Comparison of ENCODE assay signal across 24 cellular contexts in the genomic region with DNA sequence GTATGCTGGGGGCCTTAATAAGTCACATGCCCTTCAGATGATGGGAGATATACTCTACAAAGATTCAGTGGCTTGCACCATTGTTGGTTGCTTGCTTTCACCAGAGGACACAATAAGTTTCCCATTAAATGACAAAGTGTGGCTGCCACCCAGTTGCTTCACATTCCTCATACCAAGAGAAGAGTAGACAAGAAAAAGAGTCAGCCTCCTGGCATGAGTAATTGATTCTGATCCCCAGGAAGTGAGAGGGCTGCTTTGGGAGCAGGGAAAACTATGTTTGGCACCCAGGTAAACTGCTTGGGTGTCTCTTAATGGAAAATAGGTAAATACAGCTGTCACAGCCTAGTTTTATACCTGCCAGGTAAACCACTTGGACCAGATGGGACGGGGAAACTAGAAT.
"Had no signal": no experiment of that assay in that cellular context is flagged by ENCODE, and none has a peak within 500 bp of the region (broad histone marks: within the 10 kb centered on the region; RNA-seq: fewer than 3 reads in every experiment).

No MANE protein-coding gene starts in this region.

- H3K36me3 Mint-ChIP-seq: activated CD4-positive, alpha-beta memory T cell treated with anti-CD3 and anti-CD28 coated beads for 36 hours; naive thymus-derived CD8-positive, alpha-beta T cell; neural progenitor cell; type B pancreatic cell; WTC11 had no signal

- DNase-seq: activated CD4-positive, alpha-beta memory T cell treated with anti-CD3 and anti-CD28 coated beads for 36 hours; activated CD4-positive, alpha-beta T cell treated with anti-CD3 and anti-CD28 coated beads for 4 hours; activated naive CD4-positive, alpha-beta T cell treated with Interleukin-2 at 50 U/mL for 16 hours; activated naive CD8-positive, alpha-beta T cell treated with anti-CD3 and anti-CD28 coated beads, Interleukin-2, amount 10 ng/mL, durations not matched to agents 7 days and 5 days; activated T-cell treated with anti-CD3 and anti-CD28 coated beads, Interleukin-2, amount 50 U/mL, for 48 hours; amniotic stem cell; cerebellar nuclear complex; foreskin fibroblast; kidney; naive thymus-derived CD8-positive, alpha-beta T cell; posterior cingulate gyrus; stimulated activated CD4-positive, alpha-beta T cell treated with anti-CD3 and anti-CD28 coated beads, Interleukin-15, amount 100 ng/mL, for 24 hours; stimulated activated CD4-positive, alpha-beta T cell treated with anti-CD3 and anti-CD28 coated beads, Interleukin-2, amount 100 ng/mL, for 48 hours; stimulated activated naive CD4-positive, alpha-beta T cell treated with Interleukin-2 at 50 U/mL for 16 hours; T1000 had no signal

- H3K4me1 Mint-ChIP-seq: neural progenitor cell had no signal

- ATAC-seq: naive thymus-derived CD8-positive, alpha-beta T cell; sciatic nerve had no signal

- H3K9ac ChIP-seq: neural progenitor cell had no signal

- H3K36me3 ChIP-seq: neural progenitor cell, thoracic aorta, vagina had no signal

- H3K4me1 ChIP-seq: neural progenitor cell, vagina had no signal

- H3K9me3 ChIP-seq: thoracic aorta, vagina had no signal

- H3K27ac Mint-ChIP-seq: activated CD4-positive, alpha-beta memory T cell treated with anti-CD3 and anti-CD28 coated beads for 36 hours; activated naive CD8-positive, alpha-beta T cell treated with anti-CD3 and anti-CD28 coated beads, Interleukin-2, amount 10 ng/mL, durations not matched to agents 7 days and 5 days; naive thymus-derived CD8-positive, alpha-beta T cell; neural progenitor cell; type B pancreatic cell; WTC11 had no signal

- H3K27ac ChIP-seq: coronary artery, neural progenitor cell, thoracic aorta, vagina had no signal

- H3K27me3 ChIP-seq: neural progenitor cell, vagina had no signal

- H3K9me3 Mint-ChIP-seq: activated CD4-positive, alpha-beta memory T cell treated with anti-CD3 and anti-CD28 coated beads for 36 hours; naive thymus-derived CD8-positive, alpha-beta T cell; neural progenitor cell; type B pancreatic cell; WTC11 had no signal

- H3K4me3 Mint-ChIP-seq: activated CD4-positive, alpha-beta memory T cell treated with anti-CD3 and anti-CD28 coated beads for 36 hours; activated naive CD8-positive, alpha-beta T cell treated with anti-CD3 and anti-CD28 coated beads, Interleukin-2, amount 10 ng/mL, durations not matched to agents 7 days and 5 days; naive thymus-derived CD8-positive, alpha-beta T cell; neural progenitor cell; type B pancreatic cell; WTC11 had no signal

- H3K4me3 ChIP-seq: coronary artery, lung, neural progenitor cell, smooth muscle cell, thoracic aorta, vagina had no signal
